2 cellular contexts compared by ENCODE assay signal in the genomic region with DNA sequence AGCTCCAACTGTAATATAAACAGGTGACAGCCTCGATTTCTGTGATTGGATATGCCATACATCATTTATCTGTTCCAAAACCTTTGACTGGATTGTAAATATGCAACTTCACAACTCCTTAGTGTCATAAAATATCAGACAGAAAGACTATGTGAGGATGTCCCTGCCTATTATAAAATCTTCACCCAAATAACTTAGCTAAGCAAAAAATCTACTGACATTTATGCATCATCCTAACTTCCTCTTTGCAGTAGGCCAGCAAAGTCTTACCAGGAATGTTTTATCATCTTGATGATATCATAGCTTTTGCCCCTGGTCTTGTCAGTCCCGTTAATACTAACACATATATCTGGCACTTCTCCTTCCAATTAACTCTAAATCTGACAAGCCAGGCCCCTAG.
TF ChIP-seq lines count a peak whose summit lies in the region.

No MANE protein-coding gene starts in this region.

TF ChIP-seq in HepG2, 621 proteins besides CTCF, POLR2A, EP300 and RAD21 (continued from another document):
- TF ChIP-seq MAFF (IDR thresholded peaks at IDR 0.05; ENCODE audit: low read depth, low read length): peak; percentile 78
- TF ChIP-seq TCF12 (IDR thresholded peaks at IDR 0.05): no peak
- TF ChIP-seq TCF12 (CRISPR knock-in tag; IDR thresholded peaks at IDR 0.05): no peak

TF ChIP-seq in IMR-90, 13 proteins besides CTCF, POLR2A, EP300 and RAD21:
- TF ChIP-seq, protein P1, sequence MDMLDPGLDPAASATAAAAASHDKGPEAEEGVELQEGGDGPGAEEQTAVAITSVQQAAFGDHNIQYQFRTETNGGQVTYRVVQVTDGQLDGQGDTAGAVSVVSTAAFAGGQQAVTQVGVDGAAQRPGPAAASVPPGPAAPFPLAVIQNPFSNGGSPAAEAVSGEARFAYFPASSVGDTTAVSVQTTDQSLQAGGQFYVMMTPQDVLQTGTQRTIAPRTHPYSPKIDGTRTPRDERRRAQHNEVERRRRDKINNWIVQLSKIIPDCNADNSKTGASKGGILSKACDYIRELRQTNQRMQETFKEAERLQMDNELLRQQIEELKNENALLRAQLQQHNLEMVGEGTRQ (IDR thresholded peaks at IDR 0.05; ENCODE audit: low read depth, low read length): no peak
- TF ChIP-seq BHLHE40 (IDR thresholded peaks at IDR 0.05; ENCODE audit: low read depth, low read length): no peak
- peak; percentile 36; the same call in 1 of the 2 replicates for TF ChIP-seq MAFK (IDR thresholded peaks at IDR 0.05; ENCODE audit: low read depth, low read length)
- TF ChIP-seq SMC3 (IDR thresholded peaks at IDR 0.05; ENCODE audit: low read depth, low read length): no peak
TF ChIP-seq in IMR-90: peak in this region for 1.
